ENCODE assay signal across 13 cellular contexts in the genomic region with DNA sequence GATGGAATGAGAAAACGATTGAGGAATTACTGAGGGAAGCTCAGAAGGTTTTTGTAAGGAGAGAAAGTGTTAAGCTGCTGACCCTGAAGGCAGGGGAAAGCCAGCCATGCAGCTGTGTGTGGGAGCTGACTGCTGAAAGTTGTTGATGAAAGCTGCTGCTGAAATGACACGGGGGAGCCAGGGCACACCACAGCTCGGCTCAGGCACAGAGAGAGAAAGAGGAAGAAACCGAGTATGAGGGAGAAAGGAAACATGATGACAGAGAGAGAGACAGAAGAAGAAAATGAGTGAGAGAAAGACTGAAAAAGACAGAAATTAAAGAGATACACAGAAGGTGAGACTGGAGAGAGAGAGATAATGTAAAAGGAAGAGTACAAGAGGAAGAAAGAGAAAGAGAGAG.
DNase-seq lines count a peak whose midpoint lies in the region; ATAC-seq and TF ChIP-seq lines count a peak whose summit lies in the region.
"Had no signal": no experiment of that assay in that cellular context is flagged by ENCODE, and none has a peak within 500 bp of the region (broad histone marks: within the 10 kb centered on the region; RNA-seq: fewer than 3 reads in every experiment).

No MANE protein-coding gene starts in this region.

- peak; percentile 61 for ATAC-seq in GM18868 (IDR thresholded peaks at IDR 0.05; ENCODE audit: unreplicated experiment)
- ATAC-seq in HG02852 (IDR thresholded peaks at IDR 0.05; ENCODE audit: unreplicated experiment), result peak; percentile 67
- ATAC-seq: activated CD8-positive, alpha-beta T cell treated with anti-CD3 and anti-CD28 coated beads, Interleukin-2, amount 10 ng/mL, durations not matched to agents 7 days and 5 days had no signal

- H3K27me3 Mint-ChIP-seq in nephron (ENCODE audit: low read depth), result no peaks in the 10 kb centered on the region
- H3K27me3 Mint-ChIP-seq: activated naive CD8-positive, alpha-beta T cell; dendritic cell treated with granulocyte-macrophage colony-stimulating factor and Interleukin-4, amounts not matched to agents 40 ng/mL and 50 ng/mL, for 4 days had no signal

- H3K36me3 Mint-ChIP-seq in nephron (ENCODE audit: low read depth), result no peaks in the 10 kb centered on the region
- H3K36me3 Mint-ChIP-seq: activated naive CD8-positive, alpha-beta T cell had no signal

- peak overlapping the region; percentile 92 to 98 (median 93) for H3K27ac Mint-ChIP-seq in nephron
- H3K27ac Mint-ChIP-seq: activated CD8-positive, alpha-beta T cell treated with anti-CD3 and anti-CD28 coated beads, Interleukin-2, amount 10 ng/mL, durations not matched to agents 7 days and 5 days; activated naive CD8-positive, alpha-beta T cell; dendritic cell treated with granulocyte-macrophage colony-stimulating factor and Interleukin-4, amounts not matched to agents 40 ng/mL and 50 ng/mL, for 4 days; T-helper 1 cell treated with Interleukin-12 subunit alpha and Interleukin-12 subunit beta and Interleukin-4 antibody, amounts not matched to agents 30 μg/mL and 1 μg/mL, for 36 hours had no signal

- DNase-seq in amniotic epithelial cell (ENCODE audit: low read depth) (peak; percentile 20), 8988T (no peak), NCI-H2081 (lab: John Stamatoyannopoulos, UW) (no peak), DMS79 treated with DMSO at 0.1 percent for 48 hours (lab: John Stamatoyannopoulos, UW) (no peak), RKO (ENCODE audit: low spot score) (no peak)
- DNase-seq: activated CD8-positive, alpha-beta T cell treated with anti-CD3 and anti-CD28 coated beads, Interleukin-2, amount 10 ng/mL, durations not matched to agents 7 days and 5 days; NCI-H187 treated with DMSO at 0.1 percent for 48 hours had no signal

- H3K4me3 Mint-ChIP-seq in nephron, result peak overlapping the region; percentile 20 to 39 (median 31)
- H3K4me3 Mint-ChIP-seq: activated CD8-positive, alpha-beta T cell treated with anti-CD3 and anti-CD28 coated beads, Interleukin-2, amount 10 ng/mL, durations not matched to agents 7 days and 5 days; activated naive CD8-positive, alpha-beta T cell; dendritic cell treated with granulocyte-macrophage colony-stimulating factor and Interleukin-4, amounts not matched to agents 40 ng/mL and 50 ng/mL, for 4 days; T-helper 1 cell treated with Interleukin-12 subunit alpha and Interleukin-12 subunit beta and Interleukin-4 antibody, amounts not matched to agents 30 μg/mL and 1 μg/mL, for 36 hours had no signal

- H3K4me1 Mint-ChIP-seq in nephron, result peaks cover 33% of the 10 kb centered on the region

- H3K9me3 Mint-ChIP-seq in nephron, result peaks cover 5% of the 10 kb centered on the region
- H3K9me3 Mint-ChIP-seq: dendritic cell treated with granulocyte-macrophage colony-stimulating factor and Interleukin-4, amounts not matched to agents 40 ng/mL and 50 ng/mL, for 4 days; T-helper 1 cell treated with Interleukin-12 subunit alpha and Interleukin-12 subunit beta and Interleukin-4 antibody, amounts not matched to agents 30 μg/mL and 1 μg/mL, for 36 hours had no signal

- no peak for TF ChIP-seq CTCF in nephron (IDR thresholded peaks at IDR 0.05; ENCODE audit: unreplicated experiment in 3 of 3)
